In the genomic region with DNA sequence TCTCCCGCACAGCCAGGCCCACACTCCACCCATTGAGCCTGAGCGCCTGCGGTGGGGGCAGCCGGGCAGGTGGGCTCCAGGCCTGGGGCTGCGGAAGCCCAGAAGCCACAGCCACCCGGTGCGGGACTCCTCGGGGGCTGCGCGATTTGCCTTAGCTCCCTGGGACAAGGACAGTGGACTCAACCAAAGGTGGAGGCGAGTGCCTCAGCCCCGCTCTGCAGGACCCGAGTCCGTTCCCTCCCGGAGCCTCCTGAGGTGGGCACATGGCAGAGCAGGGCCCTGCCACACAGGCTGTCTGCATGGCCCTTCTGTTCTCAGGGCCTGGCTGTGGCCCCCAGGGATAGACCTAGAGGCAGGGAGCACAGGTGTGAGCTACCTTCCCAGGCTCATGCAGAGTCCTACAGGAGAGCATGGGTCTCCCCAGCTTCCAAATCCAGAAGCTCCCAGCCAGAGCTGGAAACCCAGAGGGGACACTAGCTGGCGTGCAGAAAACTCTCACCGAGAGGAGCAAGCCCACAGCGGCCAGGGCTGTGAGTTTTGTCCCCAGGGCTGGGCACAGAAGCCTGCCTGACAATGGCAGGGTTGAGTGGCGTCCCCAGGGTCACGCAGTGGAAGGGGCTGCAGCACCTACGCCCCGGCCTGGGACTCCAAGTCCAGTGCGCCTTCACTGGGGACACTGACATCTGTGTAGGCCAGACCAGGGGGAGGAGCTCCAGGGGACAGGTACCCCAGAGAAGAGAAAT, we compare ENCODE assay signal across 12 cellular contexts. TPM values are rescaled to one million over a fixed set of nuclear protein-coding genes. Genes with fewer than 3 reads are reported as not detected.
DNase-seq lines count a peak whose midpoint lies in the region; ATAC-seq and TF ChIP-seq lines count a peak whose summit lies in the region.
"Had no signal": no experiment of that assay in that cellular context is flagged by ENCODE, and none has a peak within 500 bp of the region (broad histone marks: within the 10 kb centered on the region; RNA-seq: fewer than 3 reads in every experiment).

No MANE protein-coding gene starts in this region.

- intact Hi-C loops in esophagus muscularis mucosa (cut with DNase I), result loop anchor here (2.0 to 5.0 kb wide), 2 partner anchors 237 to 784 kb away; no protein-coding TSS in a partner anchor
- intact Hi-C loops in spleen (cut with DNase I; ENCODE audit: low total_unique reads), result loop anchor here (5.0 to 10.0 kb wide), 2 partner anchors 144 to 237 kb away; no protein-coding TSS in a partner anchor

- H3K36me3 ChIP-seq in GM23338 (ENCODE audit: insufficient read depth) (no peaks in the 10 kb centered on the region), esophagus muscularis mucosa (no peaks in the 10 kb centered on the region), spleen (no peaks in the 10 kb centered on the region), WERI-Rb-1 (no peaks in the 10 kb centered on the region)

- peaks cover 5% of the 10 kb centered on the region for H3K27me3 ChIP-seq in GM23338 (ENCODE audit: insufficient read depth)
- no peaks in the 10 kb centered on the region for H3K27me3 ChIP-seq in esophagus muscularis mucosa
- no peaks in the 10 kb centered on the region for H3K27me3 ChIP-seq in spleen (replicated peaks in 1 of 7)
- no peaks in the 10 kb centered on the region for H3K27me3 ChIP-seq in WERI-Rb-1 (ENCODE audit: insufficient read depth, low read depth, severe bottlenecking)

- H3K4me3 Mint-ChIP-seq in GM23338, result no peak overlapping the region

- no peaks in the 10 kb centered on the region for H3K79me2 ChIP-seq in GM23338 (replicated peaks; ENCODE audit: insufficient read depth)

- H3K27ac Mint-ChIP-seq in GM23338, result no peak overlapping the region

- H3K4me3 ChIP-seq in GM23338 (no peak overlapping the region; the same call in 1 of the 2 replicates), esophagus muscularis mucosa (peak overlapping the region in 1 of 4 donors; percentile 67), spleen (peak overlapping the region in 1 of 8 donors; percentile 94), WERI-Rb-1 (ENCODE audit: low read depth, low read length) (no peak overlapping the region)

- H3K27me3 Mint-ChIP-seq in GM23338 (ENCODE audit: insufficient read depth, low read depth, poor library complexity), result peaks cover 17% of the 10 kb centered on the region

- H3K27ac ChIP-seq in GM23338 (ENCODE audit: low read depth) (no peak overlapping the region), esophagus muscularis mucosa (replicated peaks in 1 of 4) (peak overlapping the region; percentile 77 to 87 (median 86)), spleen (peak overlapping the region in 7 of 8 donors; percentile 89 to 99 (median 94)), WERI-Rb-1 (no peak overlapping the region)

- 100% methylated on average over 4 of the region's 23 CpGs for WGBS in esophagus muscularis mucosa
- whole genome bisulfite sequencing in spleen, 5 donors, result 84 to 93% (median 89%) methylated on average over 7 to 23 of the region's 23 CpGs

- no peaks in the 10 kb centered on the region for H3K9me2 ChIP-seq in GM23338 (ENCODE audit: insufficient read depth)

- peaks cover 18% of the 10 kb centered on the region for H3K4me1 Mint-ChIP-seq in GM23338

- TF ChIP-seq POLR2A in esophagus muscularis mucosa (IDR thresholded peaks at IDR 0.05; ENCODE audit: low read depth), result no peak
- no peak for TF ChIP-seq POLR2A in spleen (IDR thresholded peaks at IDR 0.05)

- ATAC-seq in GM23338, result peak; percentile 1; the same call in 2 of the 3 replicates

- H3K36me3 Mint-ChIP-seq in GM23338 (ENCODE audit: low read depth), result no peaks in the 10 kb centered on the region; the same call in 2 of the 3 replicates

- TF ChIP-seq EP300 in esophagus muscularis mucosa (IDR thresholded peaks at IDR 0.05), result no peak

- H3K9me3 ChIP-seq in esophagus muscularis mucosa (no peaks in the 10 kb centered on the region), spleen (no peaks in the 10 kb centered on the region), WERI-Rb-1 (ENCODE audit: severe bottlenecking) (no peaks in the 10 kb centered on the region)

- H3K9me3 Mint-ChIP-seq in GM23338, result no peaks in the 10 kb centered on the region; the same call in 2 of the 3 replicates

- no peak overlapping the region; the same call in 1 of the 2 replicates for H2AFZ ChIP-seq in GM23338

- DNase-seq in activated T-cell treated with anti-CD3 and anti-CD28 coated beads, Interleukin-2, amount 50 U/mL, for 48 hours, result peak; percentile 22 to 29
- DNase-seq in activated T-cell treated with anti-CD3 and anti-CD28 coated beads for 4 hours (no peak), GM23338 (ENCODE audit: low spot score) (no peak), esophagus muscularis mucosa (ENCODE audit: extremely low spot score) (no peak), spleen (peak; percentile 85), UCSD-AML1 (lab: John Stamatoyannopoulos, UW; ENCODE audit: unreplicated experiment) (no peak), WERI-Rb-1 (no peak), NCI-H774 (lab: John Stamatoyannopoulos, UW) (no peak)
- DNase-seq: NCI-H1930 had no signal

- TF ChIP-seq CTCF in GM23338 (conservative IDR thresholded peaks at IDR 0.05; ENCODE audit: low read depth in 2 of 2), result no peak
- TF ChIP-seq CTCF in esophagus muscularis mucosa (IDR thresholded peaks at IDR 0.05), result no peak
- TF ChIP-seq CTCF in spleen (IDR thresholded peaks at IDR 0.05 in 8 of 11, conservative IDR thresholded peaks at IDR 0.05 in 3 of 11), result no peak
- no peak for TF ChIP-seq CTCF in WERI-Rb-1 (IDR thresholded peaks at IDR 0.05; ENCODE audit: low read depth, low read length)

- H3F3A ChIP-seq in GM23338 (replicated peaks; ENCODE audit: low read depth), result no peaks in the 10 kb centered on the region

- peaks cover 11% of the 10 kb centered on the region; the same call in 1 of the 2 replicates for H3K4me1 ChIP-seq in GM23338 (ENCODE audit: insufficient read depth)
- peaks cover 34 to 49% (median 37%) of the 10 kb centered on the region in 4 donors for H3K4me1 ChIP-seq in esophagus muscularis mucosa
- H3K4me1 ChIP-seq in spleen, result peaks cover 9 to 45% (median 18%) of the 10 kb centered on the region in 6 donors

- no peaks in the 10 kb centered on the region for H4K20me1 ChIP-seq in GM23338 (replicated peaks; ENCODE audit: insufficient read depth)

- peak overlapping the region; percentile 83; the same call in 1 of the 2 replicates for H3K4me2 ChIP-seq in GM23338

TF ChIP-seq in GM23338, 12 proteins besides CTCF, POLR2A, EP300 and RAD21 (continues in another document):
- TF ChIP-seq STAT1 (IDR thresholded peaks at IDR 0.05; ENCODE audit: unreplicated experiment) (no peak), POLR2AphosphoS5 (IDR thresholded peaks at IDR 0.05; ENCODE audit: low read depth) (no peak), ZNF331 (CRISPR knock-in tag; IDR thresholded peaks at IDR 0.05; ENCODE audit: low read depth) (no peak), EZH2 (IDR thresholded peaks at IDR 0.05; ENCODE audit: low read depth, unreplicated experiment) (no peak)

RNA-seq across cellular contexts. Expression of a gene that starts 22.2 kb away (rescaled TPM):
- total RNA-seq in GM23338 (2014; rRNA removed; shearing (Covaris generic)), result 0.12 TPM in 1 of 2 replicates, not detected in the other
- polyA plus RNA-seq in GM23338 (2016; fragmentation: Nextera tagmentation; extraction: Ambion mirVana), result 0.08 TPM in 1 of 2 replicates, not detected in the other
- under 1 TPM in 1 of 4 donors, not detected in 3; 0.17 TPM for total RNA-seq in esophagus muscularis mucosa
- total RNA-seq in spleen, result under 1 TPM in 1 of 7 donors, not detected in 6; 0.12 TPM
- not detected for polyA plus RNA-seq in spleen
- total RNA-seq: aorta, Daoy, dermis microvascular lymphatic vessel endothelial cell had no signal
- polyA plus RNA-seq: aorta had no signal

Comparison
In these comparisons a context has a peak if more than half of its experiments do, and no peak if none do; other contexts are left out.
1. DNase-seq: peak in activated T-cell treated with anti-CD3 and anti-CD28 coated beads, Interleukin-2, amount 50 U/mL, for 48 hours (2 of 2) and spleen (single experiment); none in activated T-cell treated with anti-CD3 and anti-CD28 coated beads for 4 hours (single experiment), GM23338 (single experiment), esophagus muscularis mucosa (single experiment), UCSD-AML1 (single experiment), WERI-Rb-1 (single experiment) and NCI-H774 (single experiment).
2. H3K27ac ChIP-seq: peak in esophagus muscularis mucosa (4 of 4) and spleen (7 of 8); none in GM23338 (single experiment) and WERI-Rb-1 (single experiment).